ENCODE assay signal across 19 cellular contexts in genomic region chr20:37760322-37760721, GRCh38.
DNase-seq lines count a peak whose midpoint lies in the region; ATAC-seq and TF ChIP-seq lines count a peak whose summit lies in the region.
"Had no signal": no experiment of that assay in that cellular context is flagged by ENCODE, and none has a peak within 500 bp of the region (broad histone marks: within the 10 kb centered on the region; RNA-seq: fewer than 3 reads in every experiment).

No MANE protein-coding gene starts in this region.

- no peaks in the 10 kb centered on the region for H3K9me3 Mint-ChIP-seq in Caco-2 (ENCODE audit: unreplicated experiment)
- H3K9me3 Mint-ChIP-seq: CD4-positive, CD25-positive, alpha-beta regulatory T cell; CD8-positive, alpha-beta T cell; GM23338; H9 had no signal

- 86% methylated on average over 2 of the region's 2 CpGs for WGBS in right cardiac atrium

- peaks cover 30% of the 10 kb centered on the region for H3K79me2 ChIP-seq in Karpas-422 (ENCODE audit: low read length)

- no peaks in the 10 kb centered on the region for H3K9me3 ChIP-seq in Karpas-422 (ENCODE audit: low read length)
- H3K9me3 ChIP-seq in right cardiac atrium (ENCODE audit: control insufficient read depth, low read length): no peaks in the 10 kb centered on the region
- no peaks in the 10 kb centered on the region for H3K9me3 ChIP-seq in Caco-2
- H3K9me3 ChIP-seq: BLaER1 treated with 17β-estradiol and CSF1 and Interleukin-3, amounts not matched to agents 10 nM and 100 nM had no signal

- DNase-seq in Right ventricle myocardium inferior (ENCODE audit: missing footprints): no peak
- DNase-seq in cardiac septum (ENCODE audit: low spot score): no peak
- no peak for DNase-seq in Karpas-422
- no peak for DNase-seq in left cardiac atrium
- DNase-seq in right cardiac atrium: no peak
- DNase-seq in RKO (ENCODE audit: low spot score): no peak
- DNase-seq in Caco-2: no peak
- DNase-seq in NCI-H2107 treated with DMSO at 0.1 percent for 48 hours (lab: John Stamatoyannopoulos, UW; ENCODE audit: unreplicated experiment): no peak
- DNase-seq: CD4-positive, CD25-positive, alpha-beta regulatory T cell; CD8-positive, alpha-beta T cell; DMS53; DMS79 treated with DMSO at 0.1 percent for 48 hours; GF-D8; H9 had no signal

- no peak overlapping the region for H3K27ac Mint-ChIP-seq in Caco-2 (ENCODE audit: unreplicated experiment)
- H3K27ac Mint-ChIP-seq: B cell; CD4-positive, CD25-positive, alpha-beta regulatory T cell; CD8-positive, alpha-beta T cell; GM23338 had no signal

- intact Hi-C loops in Right ventricle myocardium inferior (cut with DNase I) (loop anchor here (2.0 kb wide), 1 partner anchor 232 kb away; no protein-coding TSS in a partner anchor), cardiac septum (cut with DNase I) (no loop called here), left cardiac atrium (cut with DNase I) (loop anchor here in 1 of 2 donors (2.0 to 10.0 kb wide), 2 partner anchors 196 to 232 kb away; no protein-coding TSS in a partner anchor), right cardiac atrium (cut with DNase I) (no loop called here), Caco-2 (cut with micrococcal nuclease; ENCODE audit: unreplicated experiment) (no loop called here)

- POLR2A ChIA-PET in Caco-2 (lab: Charles Lee): no interaction called here

- peaks cover 6% of the 10 kb centered on the region for H3K4me1 Mint-ChIP-seq in Caco-2 (ENCODE audit: low read depth, unreplicated experiment)
- H3K4me1 Mint-ChIP-seq: GM23338 had no signal

- H2AFZ ChIP-seq in Karpas-422 (ENCODE audit: low read length): no peak overlapping the region
- H2AFZ ChIP-seq: GM23338 had no signal

- H4K20me1 ChIP-seq in Karpas-422 (ENCODE audit: insufficient read depth, low read depth, low read length): no peaks in the 10 kb centered on the region

- H3K36me3 ChIP-seq in Karpas-422 (ENCODE audit: insufficient read depth, low read length) (peaks cover 10% of the 10 kb centered on the region; the same call in 1 of the 2 replicates), Caco-2 (ENCODE audit: control insufficient read depth, insufficient read depth, low read length) (peaks cover 4% of the 10 kb centered on the region; the same call in 1 of the 2 replicates)

- ATAC-seq in Right ventricle myocardium inferior (peak; percentile 50), left cardiac atrium (peak; percentile 67 to 77), right cardiac atrium (peak; percentile 52 to 73)
- ATAC-seq: CD8-positive, alpha-beta T cell; GM23338; HCT116 had no signal

- BruUV-seq in Caco-2 (replicated peaks; lab: Mats Ljungman, UMichigan): no TSS peak

- H3K4me1 ChIP-seq in Karpas-422 (ENCODE audit: low read length) (peaks cover 18% of the 10 kb centered on the region), right cardiac atrium (ENCODE audit: control insufficient read depth, insufficient read depth, low read length) (peaks cover 5% of the 10 kb centered on the region), Caco-2 (no peaks in the 10 kb centered on the region)

- peak overlapping the region; percentile 18; the same call in 1 of the 2 replicates for H3K27ac ChIP-seq in Karpas-422 (ENCODE audit: low read length)
- H3K27ac ChIP-seq in right cardiac atrium (ENCODE audit: low read length): no peak overlapping the region
- H3K27ac ChIP-seq: 22Rv1; BLaER1 treated with 17β-estradiol and CSF1 and Interleukin-3, amounts not matched to agents 10 nM and 100 nM had no signal

- no peak overlapping the region for H3K4me2 ChIP-seq in Karpas-422 (ENCODE audit: low read depth, low read length, poor library complexity, severe bottlenecking)
- H3K4me2 ChIP-seq: BLaER1 treated with 17β-estradiol and CSF1 and Interleukin-3, amounts not matched to agents 10 nM and 100 nM; GM23338 had no signal

- H3K27me3 Mint-ChIP-seq in Caco-2 (ENCODE audit: insufficient read depth, unreplicated experiment): no peaks in the 10 kb centered on the region
- H3K27me3 Mint-ChIP-seq: B cell; CD4-positive, CD25-positive, alpha-beta regulatory T cell had no signal

- CTCF ChIA-PET in Caco-2 (lab: Charles Lee): no interaction called here

- H3K9me2 ChIP-seq in Karpas-422 (replicated peaks; ENCODE audit: insufficient read depth, low read length): no peaks in the 10 kb centered on the region

- no peaks in the 10 kb centered on the region for H3K27me3 ChIP-seq in Karpas-422 (ENCODE audit: low read length)
- no peaks in the 10 kb centered on the region for H3K27me3 ChIP-seq in right cardiac atrium (ENCODE audit: control insufficient read depth, insufficient read depth)
- no peaks in the 10 kb centered on the region for H3K27me3 ChIP-seq in Caco-2 (replicated peaks; ENCODE audit: control insufficient read depth, insufficient read depth, low read length)
- H3K27me3 ChIP-seq: BLaER1 treated with 17β-estradiol and CSF1 and Interleukin-3, amounts not matched to agents 10 nM and 100 nM had no signal

- no peak for TF ChIP-seq CTCF in Caco-2 (IDR thresholded peaks at IDR 0.05; ENCODE audit: insufficient read depth in 1 of 2, low read depth in 1 of 2, low read length in 1 of 2, severe bottlenecking in 1 of 2, unreplicated experiment in 1 of 2)

- peaks cover 25% of the 10 kb centered on the region for H3K36me3 Mint-ChIP-seq in Caco-2 (ENCODE audit: insufficient read depth, unreplicated experiment)

- no peak overlapping the region for H3K9ac ChIP-seq in Karpas-422 (ENCODE audit: low read length)
- H3K9ac ChIP-seq: BLaER1 treated with 17β-estradiol and CSF1 and Interleukin-3, amounts not matched to agents 10 nM and 100 nM had no signal

- H3K4me3 ChIP-seq in Karpas-422 (ENCODE audit: low read length) (no peak overlapping the region), right cardiac atrium (ENCODE audit: low read length) (no peak overlapping the region), Caco-2 (ENCODE audit: low read depth, low read length) (no peak overlapping the region)
- H3K4me3 ChIP-seq: BLaER1 treated with 17β-estradiol and CSF1 and Interleukin-3, amounts not matched to agents 10 nM and 100 nM; GM23338 had no signal

- H3K4me3 Mint-ChIP-seq in Caco-2 (ENCODE audit: unreplicated experiment): no peak overlapping the region
- H3K4me3 Mint-ChIP-seq: B cell; CD4-positive, CD25-positive, alpha-beta regulatory T cell; CD8-positive, alpha-beta T cell; GM23338; H9 had no signal
